6 cellular contexts compared by ENCODE assay signal in the genomic region with DNA sequence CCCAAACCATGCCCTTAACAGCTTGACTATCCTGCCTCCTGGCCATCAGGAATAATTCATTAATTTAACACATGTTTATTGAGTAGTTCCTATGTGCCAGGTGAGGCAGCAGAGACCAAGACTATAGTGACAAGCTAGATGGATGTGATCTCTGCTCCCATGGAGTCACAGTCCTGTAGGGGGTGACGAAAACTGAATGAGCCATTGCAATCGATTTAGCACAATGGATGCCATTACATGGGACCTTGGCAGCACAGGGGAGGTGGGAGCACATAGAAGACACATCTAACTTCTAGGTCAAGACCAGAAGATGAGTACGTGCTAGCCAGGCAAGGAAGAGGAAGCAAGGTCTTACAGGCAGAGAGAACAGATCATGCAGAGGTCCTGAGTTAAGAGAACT.
"Had no signal": no experiment of that assay in that cellular context is flagged by ENCODE, and none has a peak within 500 bp of the region (broad histone marks: within the 10 kb centered on the region; RNA-seq: fewer than 3 reads in every experiment).

No MANE protein-coding gene starts in this region.

- H3K27ac ChIP-seq: GM23248 had no signal

- H2AFZ ChIP-seq: GM23248 had no signal

- H3K4me1 ChIP-seq: HAP-1 had no signal

- H3K4me3 ChIP-seq: GM23248, HAP-1 had no signal

- H3K36me3 ChIP-seq: HAP-1 had no signal

- H3K9me3 ChIP-seq: HAP-1 had no signal

- DNase-seq: GM23248, GOT3, H7, IMR-90, KBM-7 had no signal

- H3K9ac ChIP-seq: GM23248 had no signal
